ENCODE assay signal across 1 cellular context in genomic region chr3:46367811-46368210, GRCh38.
TF ChIP-seq lines count a peak whose summit lies in the region.

No MANE protein-coding gene starts in this region.

TF ChIP-seq in SK-N-SH, 30 proteins besides CTCF, POLR2A, EP300 and RAD21 (continued from another document):
- TF ChIP-seq REST (IDR thresholded peaks at IDR 0.05; ENCODE audit: low read depth, low read length) (no peak), RXRA (IDR thresholded peaks at IDR 0.05; ENCODE audit: borderline replicate concordance, low read depth) (no peak), MXI1 (IDR thresholded peaks at IDR 0.05; ENCODE audit: low read depth, low read length) (no peak), FOXJ3 (CRISPR knock-in tag; IDR thresholded peaks at IDR 0.05) (no peak), TCF12 (IDR thresholded peaks at IDR 0.05) (no peak), MAX (IDR thresholded peaks at IDR 0.05; ENCODE audit: low read depth) (no peak), NRF1 (IDR thresholded peaks at IDR 0.05; ENCODE audit: low read depth, low read length) (no peak), USF2 (IDR thresholded peaks at IDR 0.05; ENCODE audit: borderline replicate concordance, low read depth, low read length) (no peak), GATA2 (CRISPR knock-in tag; IDR thresholded peaks at IDR 0.05) (no peak)
- TF ChIP-seq, protein P1, sequence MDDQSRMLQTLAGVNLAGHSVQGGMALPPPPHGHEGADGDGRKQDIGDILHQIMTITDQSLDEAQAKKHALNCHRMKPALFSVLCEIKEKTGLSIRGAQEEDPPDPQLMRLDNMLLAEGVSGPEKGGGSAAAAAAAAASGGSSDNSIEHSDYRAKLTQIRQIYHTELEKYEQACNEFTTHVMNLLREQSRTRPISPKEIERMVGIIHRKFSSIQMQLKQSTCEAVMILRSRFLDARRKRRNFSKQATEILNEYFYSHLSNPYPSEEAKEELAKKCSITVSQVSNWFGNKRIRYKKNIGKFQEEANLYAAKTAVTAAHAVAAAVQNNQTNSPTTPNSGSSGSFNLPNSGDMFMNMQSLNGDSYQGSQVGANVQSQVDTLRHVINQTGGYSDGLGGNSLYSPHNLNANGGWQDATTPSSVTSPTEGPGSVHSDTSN (IDR thresholded peaks at IDR 0.05), result no peak
